ENCODE assay signal across 7 cellular contexts in the genomic region with DNA sequence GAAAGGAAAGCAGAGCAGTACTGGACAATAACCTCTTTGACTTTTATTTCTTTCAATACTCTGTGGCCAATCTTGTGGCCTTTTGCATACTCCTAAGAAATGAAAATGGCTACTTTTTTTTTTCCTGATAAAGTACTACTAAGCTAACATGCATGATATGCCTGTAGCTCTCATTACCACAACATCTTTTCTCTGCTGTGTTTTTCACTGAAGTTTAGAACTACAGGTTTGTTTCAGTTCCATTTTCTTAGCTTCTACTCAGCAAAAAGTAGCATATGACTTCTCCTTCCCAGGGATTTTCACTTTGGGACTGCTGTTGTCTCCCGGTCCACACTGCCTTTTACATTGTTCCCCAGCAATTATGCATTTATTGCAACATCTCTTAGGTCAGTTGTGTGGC.
"Had no signal": no experiment of that assay in that cellular context is flagged by ENCODE, and none has a peak within 500 bp of the region (broad histone marks: within the 10 kb centered on the region; RNA-seq: fewer than 3 reads in every experiment).

No MANE protein-coding gene starts in this region.

- H3K4me2 ChIP-seq: GM23338, KMS-11 had no signal

- H3K27ac ChIP-seq: HL-60, KMS-11 had no signal

- H3K9ac ChIP-seq: KMS-11 had no signal

- H3K4me3 ChIP-seq: GM23338 had no signal

- ATAC-seq: GM23338, HepG2 had no signal

- DNase-seq: H9, HCEC 1CT, KBM-7 had no signal

- H2AFZ ChIP-seq: GM23338 had no signal
